16 cellular contexts compared by ENCODE assay signal in genomic region chr12:20269352-20270067, GRCh38.
"Had no signal": no experiment of that assay in that cellular context is flagged by ENCODE, and none has a peak within 500 bp of the region (broad histone marks: within the 10 kb centered on the region; RNA-seq: fewer than 3 reads in every experiment).

No MANE protein-coding gene starts in this region.

- H3K27ac ChIP-seq: adrenal gland, body of pancreas, foreskin keratinocyte, prostate gland, SK-N-MC, tibial artery, vagina had no signal

- H3K4me1 ChIP-seq: adrenal gland, body of pancreas, foreskin keratinocyte, prostate gland, vagina had no signal

- ATAC-seq: activated T-helper 17 cell treated with anti-CD3 and anti-CD28 coated beads, Interleukin-2, amount 50 U/mL, for 72 hours; body of pancreas; foreskin keratinocyte had no signal

- DNase-seq: activated CD4-positive, alpha-beta T cell treated with anti-CD3 and anti-CD28 coated beads, Interleukin-2, amount 50 U/mL, for 1 hour; activated naive CD4-positive, alpha-beta T cell treated with anti-CD3 and anti-CD28 coated beads for 36 hours; activated T-cell treated with anti-CD3 and anti-CD28 coated beads for 4 hours; adrenal gland; body of pancreas; endodermal cell; esophagus squamous epithelium; foreskin keratinocyte; head of caudate nucleus; stimulated activated CD4-positive, alpha-beta T cell treated with anti-CD3 and anti-CD28 coated beads, Interleukin-4, amount 100 ng/mL, for 4 hours; tibial artery had no signal

- H3K9me3 ChIP-seq: adrenal gland, body of pancreas, esophagus squamous epithelium, prostate gland, tibial artery, vagina had no signal

- H3K36me3 ChIP-seq: adrenal gland, esophagus squamous epithelium, prostate gland, tibial artery, vagina had no signal

- H3K4me3 ChIP-seq: adrenal gland, body of pancreas, esophagus squamous epithelium, lung, prostate gland, SK-N-MC, tibial artery, vagina had no signal

- H3K27me3 ChIP-seq: adrenal gland, body of pancreas, esophagus squamous epithelium, foreskin keratinocyte, tibial artery, vagina had no signal
